Comparison of ENCODE assay signal across 23 cellular contexts in the genomic region with DNA sequence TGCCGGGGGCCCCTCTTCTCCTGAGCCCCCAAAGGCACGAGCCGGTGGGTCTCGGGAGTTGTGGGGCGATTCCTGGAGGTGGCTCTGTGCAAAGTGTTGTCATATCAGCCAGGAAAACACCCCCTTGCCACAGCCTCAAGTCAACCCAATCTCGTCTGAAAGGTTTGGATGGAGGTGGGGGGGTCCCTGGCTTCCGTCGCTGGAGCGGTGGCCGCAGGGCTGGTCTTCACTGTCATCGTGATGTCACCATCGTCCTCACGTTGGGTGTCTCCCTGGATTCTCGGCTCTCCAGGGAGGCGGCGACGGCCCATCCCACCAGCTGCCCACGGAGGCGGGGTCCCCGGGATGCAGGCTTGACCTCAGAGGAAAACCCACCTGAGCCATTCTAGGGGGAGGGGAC.
"Had no signal": no experiment of that assay in that cellular context is flagged by ENCODE, and none has a peak within 500 bp of the region (broad histone marks: within the 10 kb centered on the region; RNA-seq: fewer than 3 reads in every experiment).

No MANE protein-coding gene starts in this region.

- H3K4me1 ChIP-seq: left lung, parathyroid adenoma, right atrium auricular region, testis, thyroid gland, transverse colon, upper lobe of right lung had no signal

- H3K9me3 Mint-ChIP-seq: memory B cell; neural crest cell; stimulated activated effector memory CD8-positive, alpha-beta T cell treated with anti-CD3 and anti-CD28 coated beads, Interleukin-12 subunit alpha, Interleukin-12 subunit beta, amount 100 ng/mL, for 72 hours; stimulated activated naive CD8-positive, alpha-beta T cell treated with anti-CD3 and anti-CD28 coated beads, Interleukin-15, amount 100 ng/mL, for 72 hours had no signal

- DNase-seq: hippocampal formation; kidney glomerular epithelial cell; left cardiac atrium; left lung; midbrain; naive thymus-derived CD8-positive, alpha-beta T cell; occipital lobe; stimulated activated CD4-positive, alpha-beta T cell treated with anti-CD3 and anti-CD28 coated beads, Interleukin-12 subunit alpha, Interleukin-12 subunit beta, amount 100 ng/mL, for 4 hours; stimulated activated CD4-positive, alpha-beta T cell treated with anti-CD3 and anti-CD28 coated beads, Interleukin-4, amount 100 ng/mL, for 24 hours; stimulated activated naive CD4-positive, alpha-beta T cell treated with Interleukin-2 at 50 U/mL for 16 hours; stimulated activated naive CD8-positive, alpha-beta T cell treated with anti-CD3 and anti-CD28 coated beads, Interleukin-15, amount 100 ng/mL, for 72 hours; testis; thyroid gland; transverse colon; upper lobe of right lung had no signal

- H3K27ac ChIP-seq: left lung, neutrophil, parathyroid adenoma, right atrium auricular region, skin epidermis, testis, thyroid gland, transverse colon, upper lobe of right lung had no signal

- H3K4me3 ChIP-seq: left lung, right atrium auricular region, skin epidermis, testis, thyroid gland, transverse colon, upper lobe of right lung had no signal

- H3K27me3 ChIP-seq: testis, thyroid gland had no signal

- H3K36me3 Mint-ChIP-seq: stimulated activated effector memory CD8-positive, alpha-beta T cell treated with anti-CD3 and anti-CD28 coated beads, Interleukin-12 subunit alpha, Interleukin-12 subunit beta, amount 100 ng/mL, for 72 hours had no signal

- H3K36me3 ChIP-seq: left lung, neutrophil, right atrium auricular region, thyroid gland, transverse colon, upper lobe of right lung had no signal

- H3K9ac ChIP-seq: parathyroid adenoma had no signal

- H3K4me1 Mint-ChIP-seq: stimulated activated effector memory CD8-positive, alpha-beta T cell treated with anti-CD3 and anti-CD28 coated beads, Interleukin-12 subunit alpha, Interleukin-12 subunit beta, amount 100 ng/mL, for 72 hours had no signal

- H3K27ac Mint-ChIP-seq: memory B cell; naive thymus-derived CD8-positive, alpha-beta T cell; nephron; stimulated activated effector memory CD8-positive, alpha-beta T cell treated with anti-CD3 and anti-CD28 coated beads, Interleukin-12 subunit alpha, Interleukin-12 subunit beta, amount 100 ng/mL, for 72 hours; stimulated activated naive CD8-positive, alpha-beta T cell treated with anti-CD3 and anti-CD28 coated beads, Interleukin-15, amount 100 ng/mL, for 72 hours had no signal

- H3K4me3 Mint-ChIP-seq: memory B cell; naive thymus-derived CD8-positive, alpha-beta T cell; nephron; neural crest cell; stimulated activated effector memory CD8-positive, alpha-beta T cell treated with anti-CD3 and anti-CD28 coated beads, Interleukin-12 subunit alpha, Interleukin-12 subunit beta, amount 100 ng/mL, for 72 hours; stimulated activated naive CD8-positive, alpha-beta T cell treated with anti-CD3 and anti-CD28 coated beads, Interleukin-15, amount 100 ng/mL, for 72 hours had no signal

- H3K9me3 ChIP-seq: left lung, neutrophil, right atrium auricular region, testis, thyroid gland, transverse colon, upper lobe of right lung had no signal

- H2AFZ ChIP-seq: parathyroid adenoma had no signal
